10 cellular contexts compared by ENCODE assay signal in genomic region chr6:39362487-39362865, GRCh38. TPM values are rescaled to one million over a fixed set of nuclear protein-coding genes. Genes with fewer than 3 reads are reported as not detected.
DNase-seq lines count a peak whose midpoint lies in the region; ATAC-seq and TF ChIP-seq lines count a peak whose summit lies in the region.
"Had no signal": no experiment of that assay in that cellular context is flagged by ENCODE, and none has a peak within 500 bp of the region (broad histone marks: within the 10 kb centered on the region; RNA-seq: fewer than 3 reads in every experiment).

No MANE protein-coding gene starts in this region.

- no peak overlapping the region for H3K27ac ChIP-seq in right atrium auricular region
- H3K27ac ChIP-seq: skin epidermis had no signal

- H3K27me3 Mint-ChIP-seq in type B pancreatic cell = peaks cover 9% of the 10 kb centered on the region

- DNase-seq in left cardiac atrium (no peak), right atrium auricular region (ENCODE audit: low spot score) (no peak), NCI-H524 treated with DMSO at 0.1 percent for 48 hours (lab: John Stamatoyannopoulos, UW) (peak; percentile 75), fibroblast of peridontal ligament (ENCODE audit: extremely low read depth) (peak; percentile 20), T1000 (lab: John Stamatoyannopoulos, UW) (no peak), NOMO-1 treated with dmso at 0.1 percent for 144 hours (lab: John Stamatoyannopoulos, UW; ENCODE audit: unreplicated experiment) (no peak), type B pancreatic cell (ENCODE audit: extremely low spot score, unreplicated experiment) (no peak)

- no peak overlapping the region for H3K4me3 Mint-ChIP-seq in type B pancreatic cell

- intact Hi-C loops in left cardiac atrium (cut with DNase I) = loop anchor here in 1 of 2 donors (10.0 kb wide), 1 partner anchor 952 kb away; no protein-coding TSS in a partner anchor

- peaks cover 26% of the 10 kb centered on the region for H3K4me1 Mint-ChIP-seq in type B pancreatic cell (ENCODE audit: unreplicated experiment)

- no peaks in the 10 kb centered on the region for H3K9me3 Mint-ChIP-seq in type B pancreatic cell

- no peaks in the 10 kb centered on the region for H3K27me3 ChIP-seq in right atrium auricular region

- no peaks in the 10 kb centered on the region for H3K9me3 ChIP-seq in right atrium auricular region

- H3K36me3 Mint-ChIP-seq in type B pancreatic cell = no peaks in the 10 kb centered on the region

- no peaks in the 10 kb centered on the region for H3K4me1 ChIP-seq in right atrium auricular region

- H3K36me3 ChIP-seq in right atrium auricular region = no peaks in the 10 kb centered on the region

- H3K27ac Mint-ChIP-seq in type B pancreatic cell = no peak overlapping the region

- ATAC-seq in left cardiac atrium = peak; percentile 16 to 57
- no peak for ATAC-seq in GM18907 (IDR thresholded peaks at IDR 0.05; ENCODE audit: unreplicated experiment)

- TF ChIP-seq CTCF in right atrium auricular region (IDR thresholded peaks at IDR 0.05) = no peak
- TF ChIP-seq CTCF in type B pancreatic cell (conservative IDR thresholded peaks at IDR 0.05) = no peak

- no peak overlapping the region for H3K4me3 ChIP-seq in right atrium auricular region
- H3K4me3 ChIP-seq: skin epidermis had no signal

RNA-seq across cellular contexts. Expression of gene KCNK16, which starts 40.0 kb away (rescaled TPM):
- total RNA-seq in left cardiac atrium (not detected), right atrium auricular region (not detected), type B pancreatic cell (ENCODE audit: low replicate concordance) (22.6 and 41.1 TPM in 2 replicates)
- total RNA-seq: Right ventricle myocardium superior had no signal

RNA-seq across cellular contexts. Expression of gene KCNK17, which starts 48.3 kb away (rescaled TPM):
- total RNA-seq in left cardiac atrium (1 to 10 TPM in 1 of 2 donors, under 1 TPM in 1; 0.53 to 1.1 TPM), right atrium auricular region (1 to 10 TPM in 1 of 2 donors, under 1 TPM in 1; 0.98 to 1.3 TPM), type B pancreatic cell (ENCODE audit: low replicate concordance) (9.9 and 18.6 TPM in 2 replicates)
- total RNA-seq: Right ventricle myocardium superior had no signal

Comparison
In these comparisons a context has a peak if more than half of its experiments do, and no peak if none do; other contexts are left out.
1. DNase-seq: peak in NCI-H524 treated with DMSO at 0.1 percent for 48 hours (single experiment) and fibroblast of peridontal ligament (single experiment); none in left cardiac atrium (single experiment), right atrium auricular region (single experiment), T1000 (single experiment), NOMO-1 treated with dmso at 0.1 percent for 144 hours (single experiment) and type B pancreatic cell (single experiment).
2. RNA of gene KCNK16, which starts 40.0 kb away (total RNA-seq): 22.6 to 41.1 TPM in type B pancreatic cell; not detected in left cardiac atrium and not detected in right atrium auricular region; every median in the first group is over 10 times any median in the second.